Comparison of ENCODE assay signal across 8 cellular contexts in the genomic region with DNA sequence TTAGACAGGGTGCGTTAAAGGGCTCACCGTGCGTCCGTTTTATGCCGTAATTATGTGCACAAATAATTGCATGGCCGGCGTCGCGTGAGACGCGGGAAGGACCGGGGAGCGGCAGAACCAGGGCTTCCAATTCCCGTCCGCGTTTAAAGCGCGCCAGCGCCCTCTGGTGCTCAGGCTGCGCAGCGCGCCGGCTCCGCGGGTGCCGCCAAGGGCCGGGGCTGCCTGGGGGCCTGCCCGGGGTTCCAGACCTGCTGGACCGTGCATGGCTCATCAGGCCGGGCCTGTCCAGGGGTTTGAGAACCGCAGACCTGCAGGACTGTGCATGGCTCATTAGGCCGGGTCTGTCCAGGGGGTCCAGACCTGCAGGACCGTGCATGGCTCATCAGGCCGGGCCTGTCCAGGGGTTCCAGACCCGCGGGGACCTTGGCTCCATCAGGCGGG.
DNase-seq lines count a peak whose midpoint lies in the region; FAIRE-seq and TF ChIP-seq lines count a peak whose summit lies in the region.

No MANE protein-coding gene starts in this region.

- peak overlapping the region; percentile 58 for H3K4me3 Mint-ChIP-seq in chondrocyte (ENCODE audit: unreplicated experiment)

- H3K27ac Mint-ChIP-seq in chondrocyte (ENCODE audit: unreplicated experiment) = no peak overlapping the region

- TF ChIP-seq CTCF in chondrocyte (IDR thresholded peaks at IDR 0.05) (peak; percentile 99), liver (IDR thresholded peaks at IDR 0.05; ENCODE audit: low read depth, low read length, missing input control) (peak; percentile 87)

- H3K4me1 ChIP-seq in liver (ENCODE audit: control insufficient read depth in 4 of 4, insufficient read depth in 4 of 4, low read length in 3 of 4) = peaks cover 0 to 3% (median 0%) of the 10 kb centered on the region in 4 donors

- DNase-seq in EH (ENCODE audit: low read depth) (peak; percentile 55), H54 (ENCODE audit: insufficient read length, low spot score) (peak; percentile 78), NCI-H146 treated with DMSO at 0.1 percent for 48 hours (lab: John Stamatoyannopoulos, UW; ENCODE audit: unreplicated experiment) (peak; percentile 38), chondrocyte (ENCODE audit: low spot score) (no peak), NCI-H1694 treated with DMSO at 0.1 percent for 48 hours (lab: John Stamatoyannopoulos, UW) (no peak)
- DNase-seq in activated CD4-positive, alpha-beta T cell treated with anti-CD3 and anti-CD28 coated beads for 4 hours = peak; percentile 60 to 78
- DNase-seq in stimulated activated CD4-positive, alpha-beta T cell treated with anti-CD3 and anti-CD28 coated beads, Interleukin-4, amount 100 ng/mL, for 48 hours (ENCODE audit: low read depth in 2 of 2) = peak; percentile 60 to 72

- H3K9me3 Mint-ChIP-seq in chondrocyte (ENCODE audit: low read depth) = no peaks in the 10 kb centered on the region

- H3K9me3 ChIP-seq in liver (ENCODE audit: control insufficient read depth in 4 of 4, low read length in 3 of 4) = no peaks in the 10 kb centered on the region

- H3K4me3 ChIP-seq in liver (ENCODE audit: low read depth in 1 of 3, low read length in 3 of 3) = peak overlapping the region in 2 of 3 donors; percentile 19 to 39

- H3K9ac ChIP-seq in liver (ENCODE audit: low read depth in 1 of 2, low read length in 2 of 2) = no peak overlapping the region

- H3K27me3 Mint-ChIP-seq in chondrocyte (ENCODE audit: low read depth) = peaks cover 22% of the 10 kb centered on the region

- peaks cover 0 to 6% (median 2%) of the 10 kb centered on the region in 4 donors for H3K27me3 ChIP-seq in liver (ENCODE audit: control insufficient read depth in 4 of 4, insufficient read depth in 4 of 4, low read length in 3 of 4)

- peaks cover 5% of the 10 kb centered on the region for H3K4me1 Mint-ChIP-seq in chondrocyte (ENCODE audit: low read depth)

- H3K36me3 ChIP-seq in liver (ENCODE audit: control insufficient read depth in 4 of 4, insufficient read depth in 3 of 4, low read depth in 1 of 4, low read length in 3 of 4) = no peaks in the 10 kb centered on the region

- WGBS in liver = 16% methylated on average over 37 of the region's 37 CpGs

- peak; percentile 80 to 87 for TF ChIP-seq RAD21 in liver (IDR thresholded peaks at IDR 0.05)

- TF ChIP-seq POLR2A in H54 (IDR thresholded peaks at IDR 0.05; ENCODE audit: low read depth, low read length) = no peak

- no peak for FAIRE-seq in H54 (lab: Jason Lieb, UNC)

- H3K36me3 Mint-ChIP-seq in chondrocyte (ENCODE audit: low read depth) = no peaks in the 10 kb centered on the region

- H3K27ac ChIP-seq in liver (ENCODE audit: low read depth in 1 of 2, low read length in 2 of 2) = no peak overlapping the region

TF ChIP-seq in liver, 16 proteins besides CTCF, POLR2A, EP300 and RAD21:
- TF ChIP-seq YY1 (IDR thresholded peaks at IDR 0.05) = no peak
- TF ChIP-seq EGR1 (IDR thresholded peaks at IDR 0.05; ENCODE audit: low read depth in 2 of 2) = no peak
- TF ChIP-seq GABPA (IDR thresholded peaks at IDR 0.05 in 1 of 2, conservative IDR thresholded peaks at IDR 0.05 in 1 of 2) = no peak
- TF ChIP-seq, protein P1, sequence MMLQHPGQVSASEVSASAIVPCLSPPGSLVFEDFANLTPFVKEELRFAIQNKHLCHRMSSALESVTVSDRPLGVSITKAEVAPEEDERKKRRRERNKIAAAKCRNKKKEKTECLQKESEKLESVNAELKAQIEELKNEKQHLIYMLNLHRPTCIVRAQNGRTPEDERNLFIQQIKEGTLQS (IDR thresholded peaks at IDR 0.05) = no peak
- no peak for TF ChIP-seq HNF4G (IDR thresholded peaks at IDR 0.05)
- no peak for TF ChIP-seq TAF1 (conservative IDR thresholded peaks at IDR 0.05)
- TF ChIP-seq JUND (IDR thresholded peaks at IDR 0.05) = no peak
- TF ChIP-seq RXRA (IDR thresholded peaks at IDR 0.05) = no peak
- no peak for TF ChIP-seq FOXA1 (IDR thresholded peaks at IDR 0.05)
- TF ChIP-seq FOXA2 (IDR thresholded peaks at IDR 0.05) = no peak
- no peak for TF ChIP-seq HNF4A (conservative IDR thresholded peaks at IDR 0.05)
- TF ChIP-seq, protein P2, sequence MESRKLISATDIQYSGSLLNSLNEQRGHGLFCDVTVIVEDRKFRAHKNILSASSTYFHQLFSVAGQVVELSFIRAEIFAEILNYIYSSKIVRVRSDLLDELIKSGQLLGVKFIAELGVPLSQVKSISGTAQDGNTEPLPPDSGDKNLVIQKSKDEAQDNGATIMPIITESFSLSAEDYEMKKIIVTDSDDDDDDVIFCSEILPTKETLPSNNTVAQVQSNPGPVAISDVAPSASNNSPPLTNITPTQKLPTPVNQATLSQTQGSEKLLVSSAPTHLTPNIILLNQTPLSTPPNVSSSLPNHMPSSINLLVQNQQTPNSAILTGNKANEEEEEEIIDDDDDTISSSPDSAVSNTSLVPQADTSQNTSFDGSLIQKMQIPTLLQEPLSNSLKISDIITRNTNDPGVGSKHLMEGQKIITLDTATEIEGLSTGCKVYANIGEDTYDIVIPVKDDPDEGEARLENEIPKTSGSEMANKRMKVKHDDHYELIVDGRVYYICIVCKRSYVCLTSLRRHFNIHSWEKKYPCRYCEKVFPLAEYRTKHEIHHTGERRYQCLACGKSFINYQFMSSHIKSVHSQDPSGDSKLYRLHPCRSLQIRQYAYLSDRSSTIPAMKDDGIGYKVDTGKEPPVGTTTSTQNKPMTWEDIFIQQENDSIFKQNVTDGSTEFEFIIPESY (IDR thresholded peaks at IDR 0.05) = no peak
- TF ChIP-seq, protein P3, sequence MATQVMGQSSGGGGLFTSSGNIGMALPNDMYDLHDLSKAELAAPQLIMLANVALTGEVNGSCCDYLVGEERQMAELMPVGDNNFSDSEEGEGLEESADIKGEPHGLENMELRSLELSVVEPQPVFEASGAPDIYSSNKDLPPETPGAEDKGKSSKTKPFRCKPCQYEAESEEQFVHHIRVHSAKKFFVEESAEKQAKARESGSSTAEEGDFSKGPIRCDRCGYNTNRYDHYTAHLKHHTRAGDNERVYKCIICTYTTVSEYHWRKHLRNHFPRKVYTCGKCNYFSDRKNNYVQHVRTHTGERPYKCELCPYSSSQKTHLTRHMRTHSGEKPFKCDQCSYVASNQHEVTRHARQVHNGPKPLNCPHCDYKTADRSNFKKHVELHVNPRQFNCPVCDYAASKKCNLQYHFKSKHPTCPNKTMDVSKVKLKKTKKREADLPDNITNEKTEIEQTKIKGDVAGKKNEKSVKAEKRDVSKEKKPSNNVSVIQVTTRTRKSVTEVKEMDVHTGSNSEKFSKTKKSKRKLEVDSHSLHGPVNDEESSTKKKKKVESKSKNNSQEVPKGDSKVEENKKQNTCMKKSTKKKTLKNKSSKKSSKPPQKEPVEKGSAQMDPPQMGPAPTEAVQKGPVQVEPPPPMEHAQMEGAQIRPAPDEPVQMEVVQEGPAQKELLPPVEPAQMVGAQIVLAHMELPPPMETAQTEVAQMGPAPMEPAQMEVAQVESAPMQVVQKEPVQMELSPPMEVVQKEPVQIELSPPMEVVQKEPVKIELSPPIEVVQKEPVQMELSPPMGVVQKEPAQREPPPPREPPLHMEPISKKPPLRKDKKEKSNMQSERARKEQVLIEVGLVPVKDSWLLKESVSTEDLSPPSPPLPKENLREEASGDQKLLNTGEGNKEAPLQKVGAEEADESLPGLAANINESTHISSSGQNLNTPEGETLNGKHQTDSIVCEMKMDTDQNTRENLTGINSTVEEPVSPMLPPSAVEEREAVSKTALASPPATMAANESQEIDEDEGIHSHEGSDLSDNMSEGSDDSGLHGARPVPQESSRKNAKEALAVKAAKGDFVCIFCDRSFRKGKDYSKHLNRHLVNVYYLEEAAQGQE (IDR thresholded peaks at IDR 0.05) = no peak
- TF ChIP-seq, protein P4, sequence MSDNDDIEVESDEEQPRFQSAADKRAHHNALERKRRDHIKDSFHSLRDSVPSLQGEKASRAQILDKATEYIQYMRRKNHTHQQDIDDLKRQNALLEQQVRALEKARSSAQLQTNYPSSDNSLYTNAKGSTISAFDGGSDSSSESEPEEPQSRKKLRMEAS (IDR thresholded peaks at IDR 0.05) = no peak
- TF ChIP-seq NR2F2 (IDR thresholded peaks at IDR 0.05) = no peak

Comparison
In these comparisons a context has a peak if more than half of its experiments do, and no peak if none do; other contexts are left out.
1. DNase-seq: peak in EH (single experiment), H54 (single experiment), NCI-H146 treated with DMSO at 0.1 percent for 48 hours (single experiment), activated CD4-positive, alpha-beta T cell treated with anti-CD3 and anti-CD28 coated beads for 4 hours (2 of 2) and stimulated activated CD4-positive, alpha-beta T cell treated with anti-CD3 and anti-CD28 coated beads, Interleukin-4, amount 100 ng/mL, for 48 hours (2 of 2); none in chondrocyte (single experiment) and NCI-H1694 treated with DMSO at 0.1 percent for 48 hours (single experiment).